32 cellular contexts compared by ENCODE assay signal in the genomic region with DNA sequence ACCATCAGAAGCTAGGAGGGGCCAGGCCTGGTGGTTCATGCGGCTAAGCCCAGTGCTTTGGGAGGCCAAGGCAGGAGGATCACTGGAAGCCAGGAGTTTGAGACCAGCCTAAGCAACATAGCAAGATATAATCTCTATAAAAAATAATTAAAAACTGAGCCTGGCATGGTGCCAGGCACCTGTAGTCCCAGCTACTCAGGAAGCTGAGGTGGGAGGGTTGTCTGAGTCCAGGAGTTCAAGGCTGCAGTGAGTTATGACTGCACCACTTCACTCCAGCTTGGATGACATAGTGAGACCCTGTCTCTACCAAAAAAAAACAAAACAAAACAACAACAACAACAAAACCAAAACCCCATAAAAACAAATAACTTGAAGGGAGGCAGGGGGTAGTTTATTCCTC.
A peak's percentile ranks its signal among the peaks of the same experiment; 100 is the strongest.
DNase-seq lines count a peak whose midpoint lies in the region; ATAC-seq, FAIRE-seq and TF ChIP-seq lines count a peak whose summit lies in the region.
"Had no signal": no experiment of that assay in that cellular context is flagged by ENCODE, and none has a peak within 500 bp of the region (broad histone marks: within the 10 kb centered on the region; RNA-seq: fewer than 3 reads in every experiment).

No MANE protein-coding gene starts in this region.

- in situ Hi-C loops in HepG2 (cut with HindIII; ENCODE audit: extremely low pct_ligation_motif_present, low pct_unique_long_range_greater_than_20kb) (no loop called here), K562 (cut with MboI) (no loop called here)

- H4K20me1 ChIP-seq in HepG2 (ENCODE audit: insufficient read depth, low read length) (no peaks in the 10 kb centered on the region), K562 (replicated peaks; ENCODE audit: control insufficient read depth, insufficient read depth, low read length) (no peaks in the 10 kb centered on the region)
- H4K20me1 ChIP-seq: BLaER1; BLaER1 treated with 17β-estradiol and CSF1 and Interleukin-3, amounts not matched to agents 10 nM and 100 nM had no signal

- no peak for TF ChIP-seq EP300 in HepG2 (IDR thresholded peaks at IDR 0.05; ENCODE audit: low read depth in 2 of 2, low read length in 2 of 2)
- no peak for TF ChIP-seq EP300 in HepG2 (CRISPR knock-in tag; IDR thresholded peaks at IDR 0.05; ENCODE audit: borderline replicate concordance)
- no peak for TF ChIP-seq EP300 in K562 (IDR thresholded peaks at IDR 0.05; ENCODE audit: low read length)

- H3K27me3 ChIP-seq in HepG2 (ENCODE audit: control insufficient read depth in 1 of 2, insufficient read depth in 2 of 2, low read length in 2 of 2) = no peaks in the 10 kb centered on the region; a peak in 1 of 5 replicates
- H3K27me3 ChIP-seq in right lobe of liver = no peaks in the 10 kb centered on the region
- H3K27me3 ChIP-seq in K562 (ENCODE audit: control insufficient read depth in 2 of 2, insufficient read depth in 2 of 2, low read length in 2 of 2) = no peaks in the 10 kb centered on the region
- H3K27me3 ChIP-seq: BE2C; BLaER1; BLaER1 treated with 17β-estradiol and CSF1 and Interleukin-3, amounts not matched to agents 10 nM and 100 nM had no signal

- no peaks in the 10 kb centered on the region for H3K9me3 ChIP-seq in HepG2 (ENCODE audit: low read length)
- H3K9me3 ChIP-seq in right lobe of liver = no peaks in the 10 kb centered on the region
- H3K9me3 ChIP-seq in K562 (replicated peaks; ENCODE audit: control insufficient read depth, insufficient read depth, low read depth, low read length) = no peaks in the 10 kb centered on the region; the same call in 1 of the 2 replicates
- H3K9me3 ChIP-seq: A549, BE2C, Caco-2 had no signal

- 57% methylated on average over 1 of the region's 1 CpG for WGBS in HepG2 (ENCODE audit: low lambda C conversion rate)
- 100% methylated on average over 1 of the region's 1 CpG for WGBS in right lobe of liver (ENCODE audit: insufficient coverage, low coverage, low lambda C conversion rate, missing lambda C conversion rate)
- WGBS in K562 (ENCODE audit: insufficient coverage, low coverage, missing lambda C conversion rate) = 57% methylated on average over 1 of the region's 1 CpG

- H3K27ac ChIP-seq in HepG2 (ENCODE audit: extremely low read length, insufficient read depth, low read length) = no peak overlapping the region
- no peak overlapping the region for H3K27ac ChIP-seq in right lobe of liver
- H3K27ac ChIP-seq in VCaP = peak overlapping the region; percentile 94; the same call in 1 of the 2 replicates
- no peak overlapping the region for H3K27ac ChIP-seq in K562 (ENCODE audit: extremely low read depth, low read depth, low read length)
- H3K27ac ChIP-seq: 22Rv1; A549; BLaER1; BLaER1 treated with 17β-estradiol and CSF1 and Interleukin-3, amounts not matched to agents 10 nM and 100 nM had no signal

- DNase-seq in HepG2 (ENCODE audit: low spot score) (no peak), right lobe of liver (no peak), K562 (ENCODE audit: extremely low read depth in 1 of 4, low spot score in 3 of 4) (no peak)
- DNase-seq: 8988T; ACHN; AML-193; BE2C; C1 segment of cervical spinal cord; Caco-2; Calu3; CD4-positive, alpha-beta memory T cell; CD4-positive, alpha-beta T cell; CD4-positive, CD25-positive, alpha-beta regulatory T cell; CD8-positive, alpha-beta memory T cell; CD8-positive, alpha-beta T cell; COR-L47; DMS 273 treated with DMSO at 0.1 percent for 48 hours; DMS153; DMS53; DMS79; DMS79 treated with DMSO at 0.1 percent for 48 hours; DND-41; EL had no signal

- BruUV-seq in HepG2 (replicated peaks; lab: Mats Ljungman, UMichigan) = no TSS peak
- BruUV-seq in K562 (replicated peaks; lab: Mats Ljungman, UMichigan) = no TSS peak

- H3K4me2 ChIP-seq in HepG2 (ENCODE audit: low read depth, low read length) (no peak overlapping the region), K562 (ENCODE audit: insufficient read depth, low read length) (no peak overlapping the region)
- H3K4me2 ChIP-seq: A549, BLaER1 had no signal

- TF ChIP-seq POLR2A in HepG2 (IDR thresholded peaks at IDR 0.05; ENCODE audit: insufficient read depth in 1 of 2, low read depth in 2 of 2, low read length in 2 of 2) (no peak), right lobe of liver (IDR thresholded peaks at IDR 0.05) (no peak), K562 (conservative IDR thresholded peaks at IDR 0.05) (no peak)

- H2AFZ ChIP-seq in HepG2 (ENCODE audit: low read length) (no peak overlapping the region), K562 (ENCODE audit: low read depth, low read length) (no peak overlapping the region)

- H3K9me1 ChIP-seq in K562 (ENCODE audit: control insufficient read depth, insufficient read depth, low read length) = no peaks in the 10 kb centered on the region

- H3K36me3 ChIP-seq in HepG2 (replicated peaks in 1 of 2; ENCODE audit: control insufficient read depth in 1 of 2, insufficient read depth in 2 of 2, low read length in 2 of 2) (no peaks in the 10 kb centered on the region), right lobe of liver (no peaks in the 10 kb centered on the region), K562 (ENCODE audit: control insufficient read depth, insufficient read depth, low read length) (no peaks in the 10 kb centered on the region)
- H3K36me3 ChIP-seq: BE2C had no signal

- H3K9ac ChIP-seq in HepG2 (ENCODE audit: insufficient read depth, low read depth, low read length) (no peak overlapping the region), K562 (ENCODE audit: insufficient read depth in 1 of 2, low read depth in 2 of 2, low read length in 2 of 2) (no peak overlapping the region)
- H3K9ac ChIP-seq: BLaER1; BLaER1 treated with 17β-estradiol and CSF1 and Interleukin-3, amounts not matched to agents 10 nM and 100 nM had no signal

- H3K79me2 ChIP-seq in HepG2 (ENCODE audit: insufficient read depth, low read length) = no peaks in the 10 kb centered on the region
- H3K79me2 ChIP-seq in K562 (ENCODE audit: control insufficient read depth, insufficient read depth, low read length) = no peaks in the 10 kb centered on the region

- H3K4me1 ChIP-seq in HepG2 (ENCODE audit: insufficient read depth, low read length) (no peaks in the 10 kb centered on the region), right lobe of liver (no peaks in the 10 kb centered on the region), K562 (replicated peaks in 1 of 2; ENCODE audit: control insufficient read depth in 2 of 2, insufficient read depth in 2 of 2, low read length in 2 of 2) (no peaks in the 10 kb centered on the region)
- H3K4me1 ChIP-seq: A549, BE2C, BLaER1, Caco-2 had no signal

- no peak overlapping the region for H3K4me3 ChIP-seq in HepG2 (replicated peaks in 1 of 3; ENCODE audit: insufficient read depth in 1 of 3, low read depth in 2 of 3, low read length in 3 of 3)
- no peak overlapping the region for H3K4me3 ChIP-seq in right lobe of liver
- no peak overlapping the region for H3K4me3 ChIP-seq in K562
- H3K4me3 ChIP-seq: A549; BLaER1; BLaER1 treated with 17β-estradiol and CSF1 and Interleukin-3, amounts not matched to agents 10 nM and 100 nM had no signal

- intact Hi-C loops in HepG2 (cut with micrococcal nuclease; ENCODE audit: unreplicated experiment) (no loop called here), right lobe of liver (cut with DNase I) (no loop called here), K562 (cut with micrococcal nuclease) (no loop called here)

- no peak for FAIRE-seq in HepG2 (lab: Jason Lieb, UNC)
- no peak for FAIRE-seq in K562 (lab: Jason Lieb, UNC)
- FAIRE-seq: A204.1, A549, D721Med had no signal

- no peak for TF ChIP-seq RAD21 in HepG2 (CRISPR knock-in tag; IDR thresholded peaks at IDR 0.05)
- TF ChIP-seq RAD21 in K562 (CRISPR knock-in tag; conservative IDR thresholded peaks at IDR 0.05 in 1 of 2, IDR thresholded peaks at IDR 0.05 in 1 of 2) = no peak

- CTCF ChIA-PET in HepG2 (lab: Yijun Ruan, JAX; ENCODE audit: low intra/inter-chr PET ratio, low total read pairs) = no interaction called here
- CTCF ChIA-PET in K562 (lab: Yijun Ruan, JAX; ENCODE audit: low intra/inter-chr PET ratio) = no interaction called here

- ATAC-seq in HepG2 (no peak), right lobe of liver (no peak), K562 (no peak), HG03571 (IDR thresholded peaks at IDR 0.05; ENCODE audit: unreplicated experiment) (no peak), GM21526 (IDR thresholded peaks at IDR 0.05; ENCODE audit: low FRiP score, unreplicated experiment) (no peak)
- ATAC-seq: A549; CD8-positive, alpha-beta T cell had no signal

- POLR2A ChIA-PET in HepG2 (lab: Yijun Ruan, JAX) (no interaction called here), K562 (lab: Yijun Ruan, JAX) (no interaction called here)

- TF ChIP-seq CTCF in HepG2 (CRISPR knock-in tag; IDR thresholded peaks at IDR 0.05) = no peak
- no peak for TF ChIP-seq CTCF in right lobe of liver (IDR thresholded peaks at IDR 0.05)
- TF ChIP-seq CTCF in VCaP (conservative IDR thresholded peaks at IDR 0.05) = no peak
- no peak for TF ChIP-seq CTCF in K562 (IDR thresholded peaks at IDR 0.05 in 2 of 3, conservative IDR thresholded peaks at IDR 0.05 in 1 of 3; ENCODE audit: insufficient read depth in 2 of 3, low read depth in 1 of 3, low read length in 3 of 3)

TF ChIP-seq in HepG2, 621 proteins besides CTCF, POLR2A, EP300 and RAD21:
- peak; percentile 64; the same call in 1 of the 2 replicates for TF ChIP-seq LCORL (IDR thresholded peaks at IDR 0.05)
- TF ChIP-seq LCORL (CRISPR knock-in tag; IDR thresholded peaks at IDR 0.05) = no peak
- no peak for TF ChIP-seq ZNF605 (CRISPR knock-in tag; IDR thresholded peaks at IDR 0.05)

TF ChIP-seq in K562, 482 proteins besides CTCF, POLR2A, EP300 and RAD21:
- TF ChIP-seq POLR2AphosphoS5 (IDR thresholded peaks at IDR 0.05; ENCODE audit: control insufficient read depth, insufficient read depth, low read depth, low read length) = no peak
- peak; percentile 37; the same call in 1 of the 2 replicates for TF ChIP-seq NFIX (CRISPR knock-in tag; IDR thresholded peaks at IDR 0.05; ENCODE audit: low read depth)
- TF ChIP-seq NFIC (IDR thresholded peaks at IDR 0.05) = peak; percentile 71
